Comparison of ENCODE assay signal across 29 cellular contexts in the genomic region with DNA sequence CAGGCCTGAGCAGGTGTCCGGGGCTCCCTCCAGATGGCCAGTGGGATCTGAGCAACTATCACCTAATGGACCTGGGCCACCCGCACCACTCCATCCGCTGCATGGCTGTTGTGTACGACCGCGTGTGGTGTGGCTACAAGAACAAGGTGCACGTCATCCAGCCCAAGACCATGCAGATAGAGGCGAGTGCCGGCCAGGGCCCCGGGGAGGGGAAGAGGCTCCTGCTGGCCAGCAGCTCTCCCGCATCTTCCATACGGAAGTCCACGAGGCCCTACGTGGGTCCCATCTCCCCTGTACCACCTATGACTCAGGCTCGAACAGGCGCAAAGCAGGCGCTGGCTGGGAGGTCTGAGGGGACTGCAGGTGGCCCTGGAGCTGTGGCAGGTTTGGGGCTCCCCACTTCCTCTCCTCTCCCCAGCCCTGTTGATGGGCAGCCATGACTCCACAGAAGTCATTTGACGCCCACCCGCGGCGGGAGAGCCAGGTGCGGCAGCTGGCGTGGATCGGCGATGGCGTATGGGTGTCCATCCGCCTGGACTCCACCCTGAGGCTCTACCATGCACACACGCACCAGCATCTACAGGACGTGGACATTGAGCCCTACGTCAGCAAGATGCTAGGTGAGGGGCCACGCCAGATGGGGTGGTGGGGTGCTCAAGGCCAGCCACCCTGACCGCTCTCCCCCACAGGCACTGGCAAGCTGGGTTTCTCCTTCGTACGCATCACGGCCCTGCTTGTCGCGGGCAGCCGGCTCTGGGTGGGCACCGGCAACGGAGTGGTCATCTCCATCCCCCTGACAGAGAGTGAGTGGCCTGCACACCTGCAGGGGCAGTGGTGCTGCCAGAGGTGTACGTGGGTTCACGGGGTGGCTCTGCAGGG. TPM values are rescaled to one million over a fixed set of nuclear protein-coding genes. Genes with fewer than 3 reads are reported as not detected.
A peak's percentile ranks its signal among the peaks of the same experiment; 100 is the strongest.
DNase-seq lines count a peak whose midpoint lies in the region; ATAC-seq, FAIRE-seq and TF ChIP-seq lines count a peak whose summit lies in the region.
"Had no signal": no experiment of that assay in that cellular context is flagged by ENCODE, and none has a peak within 500 bp of the region (broad histone marks: within the 10 kb centered on the region; RNA-seq: fewer than 3 reads in every experiment).

No MANE protein-coding gene starts in this region.

- TF ChIP-seq CTCF in HepG2 (CRISPR knock-in tag; IDR thresholded peaks at IDR 0.05) = no peak
- no peak for TF ChIP-seq CTCF in right lobe of liver (IDR thresholded peaks at IDR 0.05)

- CTCF ChIA-PET in HepG2 (lab: Yijun Ruan, JAX; ENCODE audit: low intra/inter-chr PET ratio, low total read pairs) = no interaction called here

- H3K27me3 Mint-ChIP-seq in T-helper 17 cell = no peaks in the 10 kb centered on the region
- H3K27me3 Mint-ChIP-seq: CD4-positive, alpha-beta memory T cell had no signal

- intact Hi-C loops in HepG2 (cut with micrococcal nuclease; ENCODE audit: unreplicated experiment) (no loop called here), right lobe of liver (cut with DNase I) (no loop called here), right cardiac atrium (cut with DNase I) (no loop called here)

- FAIRE-seq in HepG2 (lab: Jason Lieb, UNC) (no peak), urothelium cell line (lab: Jason Lieb, UNC) (no peak)
- FAIRE-seq: A549, GM12892 had no signal

- H3K27ac ChIP-seq in HepG2 (ENCODE audit: extremely low read length, insufficient read depth, low read length) = no peak overlapping the region
- H3K27ac ChIP-seq in right lobe of liver = no peak overlapping the region
- no peak overlapping the region for H3K27ac ChIP-seq in right cardiac atrium (ENCODE audit: low read length)
- H3K27ac ChIP-seq: A549; BLaER1 treated with 17β-estradiol and CSF1 and Interleukin-3, amounts not matched to agents 10 nM and 100 nM; PC-9; SJSA1 had no signal

- H3K4me2 ChIP-seq in HepG2 (ENCODE audit: low read depth, low read length) = no peak overlapping the region
- H3K4me2 ChIP-seq: A549; BLaER1 treated with 17β-estradiol and CSF1 and Interleukin-3, amounts not matched to agents 10 nM and 100 nM; GM23338; PC-9 had no signal

- peak overlapping the region; percentile 62 for H3K27ac Mint-ChIP-seq in T-helper 17 cell
- peak overlapping the region; percentile 32 for H3K27ac Mint-ChIP-seq in stimulated activated effector memory CD8-positive, alpha-beta T cell treated with anti-CD3 and anti-CD28 coated beads, Interleukin-12 subunit alpha, Interleukin-12 subunit beta, amount 100 ng/mL, for 72 hours
- H3K27ac Mint-ChIP-seq: GM23338, H9, HFFc6 had no signal

- H3K4me1 ChIP-seq in HepG2 (ENCODE audit: insufficient read depth, low read length) = no peaks in the 10 kb centered on the region
- peaks cover 0 to 11% (median 0%) of the 10 kb centered on the region in 4 donors for H3K4me1 ChIP-seq in right lobe of liver
- no peaks in the 10 kb centered on the region for H3K4me1 ChIP-seq in right cardiac atrium (ENCODE audit: control insufficient read depth, insufficient read depth, low read length)

- in situ Hi-C loops in HepG2 (cut with HindIII; ENCODE audit: extremely low pct_ligation_motif_present, low pct_unique_long_range_greater_than_20kb) = no loop called here

- H3K4me3 ChIP-seq in HepG2 (replicated peaks in 1 of 3; ENCODE audit: insufficient read depth in 1 of 3, low read depth in 2 of 3, low read length in 3 of 3) (no peak overlapping the region), right lobe of liver (no peak overlapping the region), right cardiac atrium (ENCODE audit: low read length) (no peak overlapping the region)
- H3K4me3 ChIP-seq: A549; BLaER1 treated with 17β-estradiol and CSF1 and Interleukin-3, amounts not matched to agents 10 nM and 100 nM; GM23338; MG63; PC-9; SJSA1 had no signal

- no peaks in the 10 kb centered on the region for H3K9me3 Mint-ChIP-seq in stimulated activated effector memory CD8-positive, alpha-beta T cell treated with anti-CD3 and anti-CD28 coated beads, Interleukin-12 subunit alpha, Interleukin-12 subunit beta, amount 100 ng/mL, for 72 hours
- H3K9me3 Mint-ChIP-seq: CD4-positive, alpha-beta memory T cell; H9; HFFc6 had no signal

- WGBS in HepG2 (ENCODE audit: low lambda C conversion rate) = 96% methylated on average over 32 of the region's 42 CpGs
- 87% methylated on average over 3 of the region's 42 CpGs for WGBS in right lobe of liver (ENCODE audit: insufficient coverage, low coverage, low lambda C conversion rate, missing lambda C conversion rate)
- WGBS in right cardiac atrium = 91% methylated on average over 42 of the region's 42 CpGs

- TF ChIP-seq EP300 in HepG2 (IDR thresholded peaks at IDR 0.05; ENCODE audit: low read depth in 2 of 2, low read length in 2 of 2) (no peak), HepG2 (CRISPR knock-in tag; IDR thresholded peaks at IDR 0.05; ENCODE audit: borderline replicate concordance) (no peak)

- no TSS peak for BruUV-seq in HepG2 (replicated peaks; lab: Mats Ljungman, UMichigan)

- TF ChIP-seq POLR2A in HepG2 (IDR thresholded peaks at IDR 0.05; ENCODE audit: insufficient read depth in 1 of 2, low read depth in 2 of 2, low read length in 2 of 2) (no peak), right lobe of liver (IDR thresholded peaks at IDR 0.05) (no peak)

- H3K9ac ChIP-seq in HepG2 (ENCODE audit: insufficient read depth, low read depth, low read length) = no peak overlapping the region
- H3K9ac ChIP-seq: BLaER1 treated with 17β-estradiol and CSF1 and Interleukin-3, amounts not matched to agents 10 nM and 100 nM had no signal

- POLR2A ChIA-PET in HepG2 (lab: Yijun Ruan, JAX) = interaction anchor here (2.7 kb wide), 1 partner anchor 15 kb away, joined by 7 read pairs; the partner anchor contains the start of genes NUBP2 and SPSB3

- H3K27me3 ChIP-seq in HepG2 (ENCODE audit: control insufficient read depth in 1 of 2, insufficient read depth in 2 of 2, low read length in 2 of 2) (no peaks in the 10 kb centered on the region; a peak in 1 of 5 replicates), right lobe of liver (no peaks in the 10 kb centered on the region), right cardiac atrium (ENCODE audit: control insufficient read depth, insufficient read depth) (no peaks in the 10 kb centered on the region)
- H3K27me3 ChIP-seq: MG63, SJSA1 had no signal

- ATAC-seq in HepG2 (no peak), right lobe of liver (no peak), T-helper 17 cell (no peak), right cardiac atrium (no peak)
- ATAC-seq in stimulated activated effector memory CD8-positive, alpha-beta T cell treated with anti-CD3 and anti-CD28 coated beads, Interleukin-12 subunit alpha, Interleukin-12 subunit beta, amount 100 ng/mL, for 72 hours = no peak
- ATAC-seq: A549, GM23338 had no signal

- no peak for DNase-seq in HepG2 (ENCODE audit: low spot score)
- DNase-seq in right lobe of liver = no peak
- DNase-seq in T-helper 17 cell = no peak
- no peak for DNase-seq in stimulated activated effector memory CD8-positive, alpha-beta T cell treated with anti-CD3 and anti-CD28 coated beads, Interleukin-12 subunit alpha, Interleukin-12 subunit beta, amount 100 ng/mL, for 72 hours (ENCODE audit: low spot score in 2 of 2)
- no peak for DNase-seq in urothelium cell line (ENCODE audit: low spot score)
- no peak for DNase-seq in right cardiac atrium
- DNase-seq: AML-193; CD4-positive, alpha-beta memory T cell; COR-L47; DMS79 treated with DMSO at 0.1 percent for 48 hours; GF-D8; H9; HFFc6; KG1; MG63; NCI-H1105 treated with DMSO at 0.1 percent for 48 hours; NCI-H146; NCI-H2029; NCI-H446 treated with DMSO at 0.1 percent for 48 hours; NCI-H526; NCI-H82; NK-92 treated with Interleukin-12 subunit alpha and Interleukin-12 subunit beta, amount 100 ng/mL, for 24 hours; PC-9; Right ventricle myocardium superior had no signal

- H3K36me3 Mint-ChIP-seq in T-helper 17 cell (ENCODE audit: low read depth) = no peaks in the 10 kb centered on the region
- peaks cover 43% of the 10 kb centered on the region for H3K36me3 Mint-ChIP-seq in stimulated activated effector memory CD8-positive, alpha-beta T cell treated with anti-CD3 and anti-CD28 coated beads, Interleukin-12 subunit alpha, Interleukin-12 subunit beta, amount 100 ng/mL, for 72 hours

- peaks cover 7% of the 10 kb centered on the region for H3K79me2 ChIP-seq in HepG2 (ENCODE audit: insufficient read depth, low read length)

- no peaks in the 10 kb centered on the region for H4K20me1 ChIP-seq in HepG2 (ENCODE audit: insufficient read depth, low read length)

- H3K4me3 Mint-ChIP-seq in T-helper 17 cell = no peak overlapping the region
- H3K4me3 Mint-ChIP-seq in stimulated activated effector memory CD8-positive, alpha-beta T cell treated with anti-CD3 and anti-CD28 coated beads, Interleukin-12 subunit alpha, Interleukin-12 subunit beta, amount 100 ng/mL, for 72 hours = no peak overlapping the region
- H3K4me3 Mint-ChIP-seq: CD4-positive, alpha-beta memory T cell; GM23338; H9; HFFc6 had no signal

- TF ChIP-seq RAD21 in HepG2 (CRISPR knock-in tag; IDR thresholded peaks at IDR 0.05) = no peak

- H3K4me1 Mint-ChIP-seq in T-helper 17 cell = peaks cover 11% of the 10 kb centered on the region
- peaks cover 14% of the 10 kb centered on the region for H3K4me1 Mint-ChIP-seq in stimulated activated effector memory CD8-positive, alpha-beta T cell treated with anti-CD3 and anti-CD28 coated beads, Interleukin-12 subunit alpha, Interleukin-12 subunit beta, amount 100 ng/mL, for 72 hours

- no peak overlapping the region for H2AFZ ChIP-seq in HepG2 (ENCODE audit: low read length)
- H2AFZ ChIP-seq: GM23338, PC-9 had no signal

- H3K9me3 ChIP-seq in HepG2 (ENCODE audit: low read length) = no peaks in the 10 kb centered on the region
- no peaks in the 10 kb centered on the region for H3K9me3 ChIP-seq in right lobe of liver
- H3K9me3 ChIP-seq in T-helper 17 cell (ENCODE audit: control insufficient read depth, low read length, poor library complexity, severe bottlenecking) = no peaks in the 10 kb centered on the region
- H3K9me3 ChIP-seq in right cardiac atrium (ENCODE audit: control insufficient read depth, low read length) = no peaks in the 10 kb centered on the region
- H3K9me3 ChIP-seq: A549; BLaER1 treated with 17β-estradiol and CSF1 and Interleukin-3, amounts not matched to agents 10 nM and 100 nM; MG63; SJSA1 had no signal

- H3K36me3 ChIP-seq in HepG2 (replicated peaks in 1 of 2; ENCODE audit: control insufficient read depth in 1 of 2, insufficient read depth in 2 of 2, low read length in 2 of 2) = peaks cover 19 to 35% of the 10 kb centered on the region in 2 experiments; a peak in 4 of 5 replicates
- H3K36me3 ChIP-seq in right lobe of liver = peaks cover 0 to 40% (median 2%) of the 10 kb centered on the region in 4 donors

RNA-seq across cellular contexts. Expression of gene NME3, which starts 4.0 kb away (rescaled TPM):
- 4.9 and 15.9 TPM in 2 replicates for total RNA-seq in HepG2 (2016; rRNA removed; fragmentation: Illumina TruSeq; extraction: Trizol)
- total RNA-seq in HepG2 (2016; cell fraction: cytosol; rRNA removed; fragmentation: Illumina TruSeq; extraction: Trizol; ENCODE audit: low read depth) = 27.7 and 30.7 TPM in 2 replicates
- 6.6 and 17.1 TPM in 2 replicates for total RNA-seq in HepG2 (2016; cell fraction: insoluble cytoplasmic fraction; rRNA removed; fragmentation: Illumina TruSeq; extraction: Trizol)
- total RNA-seq in HepG2 (2016; cell fraction: membrane; rRNA removed; fragmentation: Illumina TruSeq; extraction: Trizol) = 19.1 and 22.3 TPM in 2 replicates
- 17.5 and 23.3 TPM in 2 replicates for total RNA-seq in HepG2 (2016; cell fraction: nucleus; rRNA removed; fragmentation: Illumina TruSeq; extraction: Trizol)
- 10.4 and 13.9 TPM in 2 replicates for polyA plus RNA-seq in HepG2 (2011; rRNA removed)
- polyA plus RNA-seq in HepG2 (2011; cell fraction: cytosol; rRNA removed) = 7.3 and 17.7 TPM in 2 replicates
- 96.4 and 121 TPM in 2 replicates for polyA plus RNA-seq in HepG2 (2011; cell fraction: nucleus; rRNA removed)
- 5.5 and 9.1 TPM in 2 replicates for polyA plus RNA-seq in HepG2 (2012)
- polyA plus RNA-seq in HepG2 (2016; cell fraction: cytosol; fragmentation: Illumina TruSeq; extraction: Trizol; ENCODE audit: low read depth) = 21.1 and 24.5 TPM in 2 replicates
- polyA plus RNA-seq in HepG2 (2016; cell fraction: insoluble cytoplasmic fraction; fragmentation: Illumina TruSeq; extraction: Trizol; ENCODE audit: low read depth) = 5.3 and 5.8 TPM in 2 replicates
- 12.6 and 13.9 TPM in 2 replicates for polyA plus RNA-seq in HepG2 (2016; cell fraction: membrane; fragmentation: Illumina TruSeq; extraction: Trizol; ENCODE audit: low read depth)
- polyA plus RNA-seq in HepG2 (2016; cell fraction: nucleus; fragmentation: Illumina TruSeq; extraction: Trizol; ENCODE audit: insufficient read depth, low read depth) = 35.8 and 39.3 TPM in 2 replicates
- polyA minus RNA-seq in HepG2 (2011; rRNA and poly(A)+ RNA removed; ENCODE audit: low replicate concordance) = 2.3 and 4.2 TPM in 2 replicates
- polyA minus RNA-seq in HepG2 (2011; cell fraction: cytosol; rRNA and poly(A)+ RNA removed) = 2.1 and 3.5 TPM in 2 replicates
- polyA minus RNA-seq in HepG2 (2011; cell fraction: nucleus; rRNA and poly(A)+ RNA removed) = 8.4 and 9.0 TPM in 2 replicates
- total RNA-seq in right lobe of liver = 10 to 100 TPM; 17.9 to 36.1 (median 23.2) TPM
- total RNA-seq in T-helper 17 cell = 10 to 100 TPM; 54.0 to 61.9 TPM
- total RNA-seq in right cardiac atrium = 10 to 100 TPM; 36.5 to 55.4 (median 47.4) TPM
- polyA plus RNA-seq in right cardiac atrium = 75.2 TPM

RNA-seq across cellular contexts. Expression of gene EME2, which starts 5.3 kb away (rescaled TPM):
- total RNA-seq in HepG2 (2016; rRNA removed; fragmentation: Illumina TruSeq; extraction: Trizol) = 1.7 and 7.6 TPM in 2 replicates
- 0.79 and 1.3 TPM in 2 replicates for total RNA-seq in HepG2 (2016; cell fraction: cytosol; rRNA removed; fragmentation: Illumina TruSeq; extraction: Trizol; ENCODE audit: low read depth)
- 1.7 and 6.0 TPM in 2 replicates for total RNA-seq in HepG2 (2016; cell fraction: insoluble cytoplasmic fraction; rRNA removed; fragmentation: Illumina TruSeq; extraction: Trizol)
- total RNA-seq in HepG2 (2016; cell fraction: membrane; rRNA removed; fragmentation: Illumina TruSeq; extraction: Trizol) = 1.2 TPM in 2 replicates
- 7.8 and 8.4 TPM in 2 replicates for total RNA-seq in HepG2 (2016; cell fraction: nucleus; rRNA removed; fragmentation: Illumina TruSeq; extraction: Trizol)
- polyA plus RNA-seq in HepG2 (2011; rRNA removed) = 4.4 and 6.5 TPM in 2 replicates
- polyA plus RNA-seq in HepG2 (2011; cell fraction: cytosol; rRNA removed) = 1.3 and 2.0 TPM in 2 replicates
- 81.3 and 90.4 TPM in 2 replicates for polyA plus RNA-seq in HepG2 (2011; cell fraction: nucleus; rRNA removed)
- polyA plus RNA-seq in HepG2 (2012) = 3.4 and 4.5 TPM in 2 replicates
- polyA plus RNA-seq in HepG2 (2016; cell fraction: cytosol; fragmentation: Illumina TruSeq; extraction: Trizol; ENCODE audit: low read depth) = 0.23 and 0.36 TPM in 2 replicates
- polyA plus RNA-seq in HepG2 (2016; cell fraction: insoluble cytoplasmic fraction; fragmentation: Illumina TruSeq; extraction: Trizol; ENCODE audit: low read depth) = 1.7 and 2.2 TPM in 2 replicates
- polyA plus RNA-seq in HepG2 (2016; cell fraction: membrane; fragmentation: Illumina TruSeq; extraction: Trizol; ENCODE audit: low read depth) = 0.51 and 0.65 TPM in 2 replicates
- polyA plus RNA-seq in HepG2 (2016; cell fraction: nucleus; fragmentation: Illumina TruSeq; extraction: Trizol; ENCODE audit: insufficient read depth, low read depth) = 31.9 and 34.1 TPM in 2 replicates
- 5.2 and 6.5 TPM in 2 replicates for polyA minus RNA-seq in HepG2 (2011; rRNA and poly(A)+ RNA removed; ENCODE audit: low replicate concordance)
- 0.79 and 1.3 TPM in 2 replicates for polyA minus RNA-seq in HepG2 (2011; cell fraction: cytosol; rRNA and poly(A)+ RNA removed)
- polyA minus RNA-seq in HepG2 (2011; cell fraction: nucleus; rRNA and poly(A)+ RNA removed) = 17.7 and 19.7 TPM in 2 replicates
- 10 to 100 TPM in 1 of 6 experiments, 1 to 10 TPM in 5; 3.8 to 11.1 (median 5.0) TPM for total RNA-seq in right lobe of liver
- 10 to 100 TPM; 30.6 to 30.8 TPM for total RNA-seq in T-helper 17 cell
- total RNA-seq in right cardiac atrium = 10 to 100 TPM in 2 of 4 donors, 1 to 10 TPM in 2; 8.1 to 11.3 (median 9.8) TPM
- polyA plus RNA-seq in right cardiac atrium = 6.3 TPM

RNA-seq across cellular contexts. Expression of gene MRPS34, which starts 5.6 kb away (rescaled TPM):
- total RNA-seq in HepG2 (2016; rRNA removed; fragmentation: Illumina TruSeq; extraction: Trizol) (129 and 131 TPM in 2 replicates), right lobe of liver (10 to 100 TPM; 42.5 to 90.5 (median 52.9) TPM), T-helper 17 cell (10 to 100 TPM; 45.1 to 57.5 TPM), right cardiac atrium (10 to 100 TPM; 53.3 to 80.0 (median 69.1) TPM)
- total RNA-seq in HepG2 (2016; cell fraction: cytosol; rRNA removed; fragmentation: Illumina TruSeq; extraction: Trizol; ENCODE audit: low read depth) = 34.5 and 36.0 TPM in 2 replicates
- 130 and 146 TPM in 2 replicates for total RNA-seq in HepG2 (2016; cell fraction: insoluble cytoplasmic fraction; rRNA removed; fragmentation: Illumina TruSeq; extraction: Trizol)
- total RNA-seq in HepG2 (2016; cell fraction: membrane; rRNA removed; fragmentation: Illumina TruSeq; extraction: Trizol) = 51.5 and 64.0 TPM in 2 replicates
- 59.6 and 64.6 TPM in 2 replicates for total RNA-seq in HepG2 (2016; cell fraction: nucleus; rRNA removed; fragmentation: Illumina TruSeq; extraction: Trizol)
- polyA plus RNA-seq in HepG2 (2011; rRNA removed) (61.3 and 63.5 TPM in 2 replicates), right cardiac atrium (91.4 TPM)
- 70.4 and 99.7 TPM in 2 replicates for polyA plus RNA-seq in HepG2 (2011; cell fraction: cytosol; rRNA removed)
- polyA plus RNA-seq in HepG2 (2011; cell fraction: nucleus; rRNA removed) = 83.9 and 98.7 TPM in 2 replicates
- 48.9 and 50.7 TPM in 2 replicates for polyA plus RNA-seq in HepG2 (2012)
- 42.4 and 48.9 TPM in 2 replicates for polyA plus RNA-seq in HepG2 (2016; cell fraction: cytosol; fragmentation: Illumina TruSeq; extraction: Trizol; ENCODE audit: low read depth)
- polyA plus RNA-seq in HepG2 (2016; cell fraction: insoluble cytoplasmic fraction; fragmentation: Illumina TruSeq; extraction: Trizol; ENCODE audit: low read depth) = 212 and 241 TPM in 2 replicates
- polyA plus RNA-seq in HepG2 (2016; cell fraction: membrane; fragmentation: Illumina TruSeq; extraction: Trizol; ENCODE audit: low read depth) = 59.9 and 71.5 TPM in 2 replicates
- 154 and 163 TPM in 2 replicates for polyA plus RNA-seq in HepG2 (2016; cell fraction: nucleus; fragmentation: Illumina TruSeq; extraction: Trizol; ENCODE audit: insufficient read depth, low read depth)
- 27.6 and 50.7 TPM in 2 replicates for polyA minus RNA-seq in HepG2 (2011; rRNA and poly(A)+ RNA removed; ENCODE audit: low replicate concordance)
- polyA minus RNA-seq in HepG2 (2011; cell fraction: cytosol; rRNA and poly(A)+ RNA removed) = 25.2 and 30.8 TPM in 2 replicates
- 21.9 and 29.5 TPM in 2 replicates for polyA minus RNA-seq in HepG2 (2011; cell fraction: nucleus; rRNA and poly(A)+ RNA removed)

RNA-seq across cellular contexts. Expression of gene SPSB3, which starts 15.0 kb away (rescaled TPM):
- total RNA-seq in HepG2 (2016; rRNA removed; fragmentation: Illumina TruSeq; extraction: Trizol) (8.2 and 13.2 TPM in 2 replicates), right lobe of liver (10 to 100 TPM; 18.6 to 42.5 (median 34.5) TPM), T-helper 17 cell (100 to 1,000 TPM in 1 of 2 donors, 10 to 100 TPM in 1; 92.2 to 101 TPM), right cardiac atrium (10 to 100 TPM; 24.5 to 41.3 (median 34.1) TPM)
- 8.6 and 9.9 TPM in 2 replicates for total RNA-seq in HepG2 (2016; cell fraction: cytosol; rRNA removed; fragmentation: Illumina TruSeq; extraction: Trizol; ENCODE audit: low read depth)
- total RNA-seq in HepG2 (2016; cell fraction: insoluble cytoplasmic fraction; rRNA removed; fragmentation: Illumina TruSeq; extraction: Trizol) = 6.5 and 13.8 TPM in 2 replicates
- 9.4 and 12.7 TPM in 2 replicates for total RNA-seq in HepG2 (2016; cell fraction: membrane; rRNA removed; fragmentation: Illumina TruSeq; extraction: Trizol)
- 14.1 and 16.2 TPM in 2 replicates for total RNA-seq in HepG2 (2016; cell fraction: nucleus; rRNA removed; fragmentation: Illumina TruSeq; extraction: Trizol)
- polyA plus RNA-seq in HepG2 (2011; rRNA removed) (21.9 and 26.7 TPM in 2 replicates), right cardiac atrium (51.8 TPM)
- 15.4 and 25.3 TPM in 2 replicates for polyA plus RNA-seq in HepG2 (2011; cell fraction: cytosol; rRNA removed)
- polyA plus RNA-seq in HepG2 (2011; cell fraction: nucleus; rRNA removed) = 142 and 184 TPM in 2 replicates
- 12.3 and 24.9 TPM in 2 replicates for polyA plus RNA-seq in HepG2 (2012)
- polyA plus RNA-seq in HepG2 (2016; cell fraction: cytosol; fragmentation: Illumina TruSeq; extraction: Trizol; ENCODE audit: low read depth) = 6.4 and 7.5 TPM in 2 replicates
- polyA plus RNA-seq in HepG2 (2016; cell fraction: insoluble cytoplasmic fraction; fragmentation: Illumina TruSeq; extraction: Trizol; ENCODE audit: low read depth) = 7.6 and 8.0 TPM in 2 replicates
- polyA plus RNA-seq in HepG2 (2016; cell fraction: membrane; fragmentation: Illumina TruSeq; extraction: Trizol; ENCODE audit: low read depth) = 6.8 and 7.3 TPM in 2 replicates
- 29.9 and 32.1 TPM in 2 replicates for polyA plus RNA-seq in HepG2 (2016; cell fraction: nucleus; fragmentation: Illumina TruSeq; extraction: Trizol; ENCODE audit: insufficient read depth, low read depth)
- polyA minus RNA-seq in HepG2 (2011; rRNA and poly(A)+ RNA removed; ENCODE audit: low replicate concordance) = 15.4 and 19.4 TPM in 2 replicates
- polyA minus RNA-seq in HepG2 (2011; cell fraction: cytosol; rRNA and poly(A)+ RNA removed) = 4.5 and 8.0 TPM in 2 replicates
- 12.4 and 13.7 TPM in 2 replicates for polyA minus RNA-seq in HepG2 (2011; cell fraction: nucleus; rRNA and poly(A)+ RNA removed)

RNA-seq across cellular contexts. Expression of gene NUBP2, which starts 15.4 kb away (rescaled TPM):
- total RNA-seq in HepG2 (2016; rRNA removed; fragmentation: Illumina TruSeq; extraction: Trizol) (43.8 and 61.5 TPM in 2 replicates), right lobe of liver (10 to 100 TPM; 21.1 to 90.3 (median 32.6) TPM), T-helper 17 cell (10 to 100 TPM; 41.7 to 44.9 TPM), right cardiac atrium (10 to 100 TPM; 33.1 to 39.1 (median 35.9) TPM)
- 45.7 and 50.6 TPM in 2 replicates for total RNA-seq in HepG2 (2016; cell fraction: cytosol; rRNA removed; fragmentation: Illumina TruSeq; extraction: Trizol; ENCODE audit: low read depth)
- total RNA-seq in HepG2 (2016; cell fraction: insoluble cytoplasmic fraction; rRNA removed; fragmentation: Illumina TruSeq; extraction: Trizol) = 43.0 and 67.3 TPM in 2 replicates
- 59.0 and 63.2 TPM in 2 replicates for total RNA-seq in HepG2 (2016; cell fraction: membrane; rRNA removed; fragmentation: Illumina TruSeq; extraction: Trizol)
- 26.2 and 29.2 TPM in 2 replicates for total RNA-seq in HepG2 (2016; cell fraction: nucleus; rRNA removed; fragmentation: Illumina TruSeq; extraction: Trizol)
- polyA plus RNA-seq in HepG2 (2011; rRNA removed) (25.7 and 33.5 TPM in 2 replicates), right cardiac atrium (45.3 TPM)
- 26.7 and 51.2 TPM in 2 replicates for polyA plus RNA-seq in HepG2 (2011; cell fraction: cytosol; rRNA removed)
- polyA plus RNA-seq in HepG2 (2011; cell fraction: nucleus; rRNA removed) = 80.7 and 89.5 TPM in 2 replicates
- polyA plus RNA-seq in HepG2 (2012) = 19.8 and 31.7 TPM in 2 replicates
- 46.9 and 52.9 TPM in 2 replicates for polyA plus RNA-seq in HepG2 (2016; cell fraction: cytosol; fragmentation: Illumina TruSeq; extraction: Trizol; ENCODE audit: low read depth)
- polyA plus RNA-seq in HepG2 (2016; cell fraction: insoluble cytoplasmic fraction; fragmentation: Illumina TruSeq; extraction: Trizol; ENCODE audit: low read depth) = 40.4 and 46.6 TPM in 2 replicates
- polyA plus RNA-seq in HepG2 (2016; cell fraction: membrane; fragmentation: Illumina TruSeq; extraction: Trizol; ENCODE audit: low read depth) = 47.2 and 53.9 TPM in 2 replicates
- polyA plus RNA-seq in HepG2 (2016; cell fraction: nucleus; fragmentation: Illumina TruSeq; extraction: Trizol; ENCODE audit: insufficient read depth, low read depth) = 63.4 and 63.9 TPM in 2 replicates
- polyA minus RNA-seq in HepG2 (2011; rRNA and poly(A)+ RNA removed; ENCODE audit: low replicate concordance) = 21.1 and 26.9 TPM in 2 replicates
- 14.3 and 16.7 TPM in 2 replicates for polyA minus RNA-seq in HepG2 (2011; cell fraction: cytosol; rRNA and poly(A)+ RNA removed)
- 12.1 and 14.0 TPM in 2 replicates for polyA minus RNA-seq in HepG2 (2011; cell fraction: nucleus; rRNA and poly(A)+ RNA removed)
